In genomic region chr17:76740329-76741118, GRCh38 we compare ENCODE assay signal across 1 cellular context.
TF ChIP-seq lines count a peak whose summit lies in the region.

No MANE protein-coding gene starts in this region.

TF ChIP-seq in K562, 482 proteins besides CTCF, POLR2A, EP300 and RAD21 (continued from another document):
- no peak for TF ChIP-seq PBX2 (CRISPR knock-in tag; IDR thresholded peaks at IDR 0.05; ENCODE audit: low read depth)
- TF ChIP-seq PBX2 (tag; conservative IDR thresholded peaks at IDR 0.05; ENCODE audit: low read depth): peak; percentile 62
- TF ChIP-seq ZNF24 (IDR thresholded peaks at IDR 0.05): no peak
- TF ChIP-seq, protein P1, sequence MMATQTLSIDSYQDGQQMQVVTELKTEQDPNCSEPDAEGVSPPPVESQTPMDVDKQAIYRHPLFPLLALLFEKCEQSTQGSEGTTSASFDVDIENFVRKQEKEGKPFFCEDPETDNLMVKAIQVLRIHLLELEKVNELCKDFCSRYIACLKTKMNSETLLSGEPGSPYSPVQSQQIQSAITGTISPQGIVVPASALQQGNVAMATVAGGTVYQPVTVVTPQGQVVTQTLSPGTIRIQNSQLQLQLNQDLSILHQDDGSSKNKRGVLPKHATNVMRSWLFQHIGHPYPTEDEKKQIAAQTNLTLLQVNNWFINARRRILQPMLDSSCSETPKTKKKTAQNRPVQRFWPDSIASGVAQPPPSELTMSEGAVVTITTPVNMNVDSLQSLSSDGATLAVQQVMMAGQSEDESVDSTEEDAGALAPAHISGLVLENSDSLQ (IDR thresholded peaks at IDR 0.05): peak; percentile 37; the same call in 1 of the 2 replicates
- TF ChIP-seq RCOR1 (IDR thresholded peaks at IDR 0.05; ENCODE audit: borderline replicate concordance in 1 of 2, low read depth in 2 of 2, low read length in 2 of 2): no peak
